Comparison of ENCODE assay signal across 23 cellular contexts in genomic region chr2:9397201-9397600, GRCh38.
"Had no signal": no experiment of that assay in that cellular context is flagged by ENCODE, and none has a peak within 500 bp of the region (broad histone marks: within the 10 kb centered on the region; RNA-seq: fewer than 3 reads in every experiment).

No MANE protein-coding gene starts in this region.

- H3K27ac Mint-ChIP-seq: naive thymus-derived CD8-positive, alpha-beta T cell; neural progenitor cell had no signal

- H3K4me2 ChIP-seq: neural progenitor cell had no signal

- ATAC-seq: gastrocnemius medialis; heart right ventricle; left lobe of liver; mucosa of descending colon; naive thymus-derived CD8-positive, alpha-beta T cell had no signal

- H3K9ac ChIP-seq: neural progenitor cell, parathyroid adenoma had no signal

- H3K27me3 ChIP-seq: dorsolateral prefrontal cortex, esophagus muscularis mucosa, gastrocnemius medialis, heart right ventricle, neural progenitor cell, suprapubic skin, thyroid gland, upper lobe of left lung had no signal

- FAIRE-seq: endometrium, islet of Langerhans, small intestine had no signal

- H3K36me3 Mint-ChIP-seq: naive thymus-derived CD8-positive, alpha-beta T cell had no signal

- H3K9me3 Mint-ChIP-seq: naive thymus-derived CD8-positive, alpha-beta T cell; neural progenitor cell had no signal

- H3K27ac ChIP-seq: epithelial cell of prostate, gastrocnemius medialis, heart right ventricle, neural progenitor cell, parathyroid adenoma, suprapubic skin, thyroid gland, upper lobe of left lung had no signal

- H3K4me3 Mint-ChIP-seq: naive thymus-derived CD8-positive, alpha-beta T cell; neural progenitor cell had no signal

- H3K36me3 ChIP-seq: neural progenitor cell had no signal

- H3K4me1 ChIP-seq: parathyroid adenoma had no signal

- H3K9me3 ChIP-seq: esophagus muscularis mucosa, gastrocnemius medialis, heart right ventricle, mucosa of descending colon, suprapubic skin, thyroid gland, upper lobe of left lung had no signal

- H3K4me3 ChIP-seq: dorsolateral prefrontal cortex, esophagus muscularis mucosa, gastrocnemius medialis, heart right ventricle, mucosa of descending colon, neural progenitor cell, suprapubic skin, thyroid gland, upper lobe of left lung had no signal

- H2AFZ ChIP-seq: neural progenitor cell, parathyroid adenoma had no signal

- DNase-seq: central memory CD4-positive, alpha-beta T cell; cortex of kidney; dorsolateral prefrontal cortex; effector CD8-positive, alpha-beta T cell; gastrocnemius medialis; heart right ventricle; hypothalamus; mucosa of descending colon; naive thymus-derived CD8-positive, alpha-beta T cell; nucleus accumbens; small intestine; stimulated activated CD4-positive, alpha-beta T cell treated with anti-CD3 and anti-CD28 coated beads, Interleukin-2, amount 100 ng/mL, for 48 hours; stimulated activated naive CD4-positive, alpha-beta T cell treated with Interleukin-2 at 50 U/mL for 16 hours; thyroid gland; upper lobe of left lung had no signal

- H3K79me2 ChIP-seq: parathyroid adenoma had no signal
